ENCODE assay signal across 24 cellular contexts in the genomic region with DNA sequence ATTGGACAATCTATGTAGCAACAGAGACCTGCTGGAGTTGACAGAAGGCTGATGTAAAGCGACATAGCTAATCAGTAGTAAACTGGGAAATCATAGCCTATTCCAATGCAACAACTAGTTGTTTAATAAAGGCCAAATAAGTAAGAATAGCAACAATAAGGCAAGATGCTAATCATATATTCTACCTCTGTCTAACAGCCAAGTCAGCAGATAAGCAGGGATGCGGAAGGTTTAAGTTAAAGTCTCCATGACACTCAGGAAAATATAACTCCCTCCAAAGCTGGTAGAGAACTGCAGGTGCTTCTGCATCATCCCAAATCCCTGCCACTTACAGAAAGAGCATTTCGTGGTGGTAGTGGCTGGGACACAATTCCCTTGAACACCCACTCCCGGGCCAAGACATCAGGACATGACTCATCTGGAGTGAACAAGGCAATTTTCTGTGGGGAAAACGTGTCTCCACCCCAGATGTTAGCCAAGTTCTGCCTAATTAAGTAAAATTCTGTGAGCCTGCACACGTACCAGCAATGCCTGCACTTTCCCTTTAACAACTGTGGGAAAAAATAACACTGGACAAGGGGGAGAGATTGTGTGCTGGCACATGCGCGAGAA.
A peak's percentile ranks its signal among the peaks of the same experiment; 100 is the strongest.
DNase-seq lines count a peak whose midpoint lies in the region; ATAC-seq, FAIRE-seq and TF ChIP-seq lines count a peak whose summit lies in the region.
"Had no signal": no experiment of that assay in that cellular context is flagged by ENCODE, and none has a peak within 500 bp of the region (broad histone marks: within the 10 kb centered on the region; RNA-seq: fewer than 3 reads in every experiment).

No MANE protein-coding gene starts in this region.

- no peak overlapping the region for H4K5ac ChIP-seq in H9 (ENCODE audit: insufficient read length, low read depth, low read length)

- H2BK120ac ChIP-seq in H9 (ENCODE audit: low read depth, low read length, poor library complexity, severe bottlenecking) = no peak overlapping the region

- H4K20me1 ChIP-seq in H9 (ENCODE audit: control insufficient read depth, insufficient read depth, insufficient read length) = no peaks in the 10 kb centered on the region

- H2BK5ac ChIP-seq in H9 (ENCODE audit: insufficient read length, low read length) = no peak overlapping the region

- H3K4me1 ChIP-seq in heart left ventricle (peaks cover 0 to 20% (median 0%) of the 10 kb centered on the region in 12 donors), H9 (ENCODE audit: insufficient read depth, low read length) (0 out of 2 replicates have a peak, but pooled peaks cover 3% of the 10 kb centered on the region)
- H3K4me1 ChIP-seq: SJSA1 had no signal

- no peak overlapping the region for H3K4me2 ChIP-seq in H9 (ENCODE audit: insufficient read depth, insufficient read length, low read length)

- H2BK12ac ChIP-seq in H9 (ENCODE audit: insufficient read length, low read depth, low read length) = no peak overlapping the region

- H3K36me3 ChIP-seq in heart left ventricle = no peaks in the 10 kb centered on the region
- H3K36me3 ChIP-seq: SJSA1, thoracic aorta had no signal

- H3K27me3 ChIP-seq in heart left ventricle (no peaks in the 10 kb centered on the region), H9 (ENCODE audit: insufficient read depth, low read length) (no peaks in the 10 kb centered on the region)

- CTCF ChIA-PET in activated CD8-positive, alpha-beta memory T cell treated with anti-CD3 and anti-CD28 coated beads, Interleukin-2, amount 10 ng/mL, durations not matched to agents 7 days and 5 days (lab: Charles Lee) = no interaction called here

- no peak overlapping the region for H3K14ac ChIP-seq in H9 (ENCODE audit: insufficient read depth, low read length)

- H3K18ac ChIP-seq in H9 (ENCODE audit: insufficient read length, low read depth, low read length) = no peak overlapping the region

- H3K9me3 Mint-ChIP-seq in activated CD8-positive, alpha-beta memory T cell treated with anti-CD3 and anti-CD28 coated beads, Interleukin-2, amount 10 ng/mL, durations not matched to agents 7 days and 5 days (ENCODE audit: low read depth) = peaks cover 9% of the 10 kb centered on the region
- H3K9me3 Mint-ChIP-seq in H9 = no peaks in the 10 kb centered on the region
- H3K9me3 Mint-ChIP-seq: activated naive CD8-positive, alpha-beta T cell treated with anti-CD3 and anti-CD28 coated beads for 36 hours; CD4-positive, alpha-beta memory T cell had no signal

- H2BK15ac ChIP-seq in H9 (ENCODE audit: low read depth, low read length) = no peak overlapping the region

- no peak for ATAC-seq in activated CD8-positive, alpha-beta memory T cell treated with anti-CD3 and anti-CD28 coated beads, Interleukin-2, amount 10 ng/mL, durations not matched to agents 7 days and 5 days
- peak; percentile 44 to 83 (median 72) for ATAC-seq in heart left ventricle
- no peak for ATAC-seq in left lobe of liver
- ATAC-seq: activated T-cell treated with anti-CD3 and anti-CD28 coated beads, Interleukin-2, amount 50 U/mL, for 72 hours had no signal

- H3K56ac ChIP-seq in H9 (ENCODE audit: insufficient read length, low read depth, low read length) = no peak overlapping the region

- no peak overlapping the region for H3K9ac ChIP-seq in H9 (ENCODE audit: extremely low read depth, insufficient read length, low read length)

- no peak overlapping the region for H4K91ac ChIP-seq in H9 (ENCODE audit: insufficient read length, low read depth, low read length)

- H3T11ph ChIP-seq in H9 (ENCODE audit: low read length) = no peak overlapping the region

- peaks cover 11% of the 10 kb centered on the region for H3K36me3 Mint-ChIP-seq in activated CD8-positive, alpha-beta memory T cell treated with anti-CD3 and anti-CD28 coated beads, Interleukin-2, amount 10 ng/mL, durations not matched to agents 7 days and 5 days
- no peaks in the 10 kb centered on the region; a peak in 1 of 7 replicates for H3K36me3 Mint-ChIP-seq in H9 (ENCODE audit: insufficient read depth in 1 of 3, low read depth in 3 of 3)
- H3K36me3 Mint-ChIP-seq: activated naive CD8-positive, alpha-beta T cell treated with anti-CD3 and anti-CD28 coated beads for 36 hours had no signal

- no peak for TF ChIP-seq POLR2A in heart left ventricle (IDR thresholded peaks at IDR 0.05)

- WGBS in heart left ventricle, 4 donors = 58 to 71% (median 65%) methylated on average over 8 of the region's 8 CpGs
- no CpG with 5 or more reads among the region's 8 CpGs for WGBS in H9 (ENCODE audit: extremely low coverage, insufficient read length, low lambda C conversion rate)

- H3K4me1 Mint-ChIP-seq in activated CD8-positive, alpha-beta memory T cell treated with anti-CD3 and anti-CD28 coated beads, Interleukin-2, amount 10 ng/mL, durations not matched to agents 7 days and 5 days = peaks cover 9% of the 10 kb centered on the region
- H3K4me1 Mint-ChIP-seq in H9 = peaks cover 22 to 26% of the 10 kb centered on the region in 2 experiments
- H3K4me1 Mint-ChIP-seq: activated naive CD8-positive, alpha-beta T cell treated with anti-CD3 and anti-CD28 coated beads for 36 hours had no signal

- no peaks in the 10 kb centered on the region for H3K23me2 ChIP-seq in H9 (ENCODE audit: insufficient read length, low read depth, low read length, poor library complexity, severe bottlenecking)

- DNase-seq in activated CD8-positive, alpha-beta memory T cell treated with anti-CD3 and anti-CD28 coated beads for 24 hours = peak; percentile 13
- no peak for DNase-seq in activated CD8-positive, alpha-beta memory T cell treated with anti-CD3 and anti-CD28 coated beads, Interleukin-2, amount 10 ng/mL, durations not matched to agents 7 days and 5 days
- peak; percentile 6 for DNase-seq in SW480 (ENCODE audit: low spot score)
- peak in 2 of 5 donors; percentile 46 to 63 for DNase-seq in heart left ventricle
- no peak for DNase-seq in urothelium cell line (ENCODE audit: low spot score)
- DNase-seq in H9 = no peak
- DNase-seq in NCI-H524 treated with DMSO at 0.1 percent for 48 hours (lab: John Stamatoyannopoulos, UW) = no peak
- no peak for DNase-seq in left lobe of liver (ENCODE audit: low spot score)
- DNase-seq: ACHN; activated CD4-positive, alpha-beta memory T cell treated with anti-CD3 and anti-CD28 coated beads, Interleukin-2, amount 10 ng/mL, durations not matched to agents 7 days and 5 days; activated naive CD8-positive, alpha-beta T cell treated with anti-CD3 and anti-CD28 coated beads for 36 hours; activated T-cell treated with anti-CD3 and anti-CD28 coated beads, Interleukin-2, amount 50 U/mL, for 72 hours; CD4-positive, alpha-beta memory T cell; IMR-90; NCI-H510A treated with DMSO at 0.1 percent for 48 hours; nephron progenitor cell; OCI-M1; stimulated activated CD4-positive, alpha-beta T cell treated with anti-CD3 and anti-CD28 coated beads, Interleukin-12 subunit alpha, Interleukin-12 subunit beta, amount 100 ng/mL, for 4 hours; T-helper 2 cell had no signal

- H3K79me1 ChIP-seq in H9 (ENCODE audit: insufficient read depth, low read depth, low read length, poor library complexity, severe bottlenecking) = no peaks in the 10 kb centered on the region

- H3K9me3 ChIP-seq in heart left ventricle (no peaks in the 10 kb centered on the region), H9 (ENCODE audit: control insufficient read depth, low read depth, low read length) (no peaks in the 10 kb centered on the region)
- H3K9me3 ChIP-seq: SJSA1, thoracic aorta had no signal

- no peak overlapping the region for H3K4ac ChIP-seq in H9 (ENCODE audit: low read depth, low read length)

- H3K27ac ChIP-seq in heart left ventricle (no peak overlapping the region), H9 (ENCODE audit: insufficient read length, low read depth, low read length) (no peak overlapping the region)
- H3K27ac ChIP-seq: SJSA1, thoracic aorta had no signal

- H3K79me2 ChIP-seq in H9 (ENCODE audit: insufficient read depth, low read length) = no peaks in the 10 kb centered on the region

- FAIRE-seq in urothelium cell line (lab: Jason Lieb, UNC) = peak; percentile 42
- FAIRE-seq: bronchial epithelial cell, H1, islet of Langerhans had no signal

- no peaks in the 10 kb centered on the region for H3K27me3 Mint-ChIP-seq in activated CD8-positive, alpha-beta memory T cell treated with anti-CD3 and anti-CD28 coated beads, Interleukin-2, amount 10 ng/mL, durations not matched to agents 7 days and 5 days
- H3K27me3 Mint-ChIP-seq in H9 (ENCODE audit: low read depth) = no peaks in the 10 kb centered on the region; the same call in 1 of the 2 replicates
- H3K27me3 Mint-ChIP-seq: activated naive CD8-positive, alpha-beta T cell treated with anti-CD3 and anti-CD28 coated beads for 36 hours; CD4-positive, alpha-beta memory T cell had no signal

- no peak overlapping the region for H2AK5ac ChIP-seq in H9 (ENCODE audit: insufficient read length, low read length)

- no peak overlapping the region for H3K4me3 ChIP-seq in heart left ventricle
- H3K4me3 ChIP-seq: SJSA1, thoracic aorta had no signal

- TF ChIP-seq CTCF in heart left ventricle (IDR thresholded peaks at IDR 0.05) (no peak), H9 (conservative IDR thresholded peaks at IDR 0.05) (no peak)

- H3K4me3 Mint-ChIP-seq in activated CD8-positive, alpha-beta memory T cell treated with anti-CD3 and anti-CD28 coated beads, Interleukin-2, amount 10 ng/mL, durations not matched to agents 7 days and 5 days = no peak overlapping the region
- H3K4me3 Mint-ChIP-seq in H9 = no peak overlapping the region
- H3K4me3 Mint-ChIP-seq: activated CD4-positive, alpha-beta memory T cell treated with anti-CD3 and anti-CD28 coated beads, Interleukin-2, amount 10 ng/mL, durations not matched to agents 7 days and 5 days; activated naive CD8-positive, alpha-beta T cell treated with anti-CD3 and anti-CD28 coated beads for 36 hours; activated T-cell treated with anti-CD3 and anti-CD28 coated beads, Interleukin-2, amount 50 U/mL, for 72 hours; CD4-positive, alpha-beta memory T cell; nephron progenitor cell had no signal

- no peak overlapping the region for H3K23ac ChIP-seq in H9 (ENCODE audit: insufficient read length, low read depth, low read length)

- no peak overlapping the region for H2AFZ ChIP-seq in H9 (ENCODE audit: low read length)

- no peak overlapping the region for H2BK20ac ChIP-seq in H9 (ENCODE audit: low read depth, low read length, poor library complexity, severe bottlenecking)

- intact Hi-C loops in heart left ventricle (cut with DNase I) = no loop called here

- no peak overlapping the region for H3K27ac Mint-ChIP-seq in activated CD8-positive, alpha-beta memory T cell treated with anti-CD3 and anti-CD28 coated beads, Interleukin-2, amount 10 ng/mL, durations not matched to agents 7 days and 5 days
- no peak overlapping the region for H3K27ac Mint-ChIP-seq in H9
- H3K27ac Mint-ChIP-seq: activated CD4-positive, alpha-beta memory T cell treated with anti-CD3 and anti-CD28 coated beads, Interleukin-2, amount 10 ng/mL, durations not matched to agents 7 days and 5 days; activated naive CD8-positive, alpha-beta T cell treated with anti-CD3 and anti-CD28 coated beads for 36 hours; activated T-cell treated with anti-CD3 and anti-CD28 coated beads, Interleukin-2, amount 50 U/mL, for 72 hours; CD4-positive, alpha-beta memory T cell; nephron progenitor cell had no signal

- no peak overlapping the region for H4K8ac ChIP-seq in H9 (replicated peaks; ENCODE audit: insufficient read length, low read depth, low read length)

Comparison
In these comparisons a context has a peak if more than half of its experiments do, and no peak if none do; other contexts are left out.
1. DNase-seq: peak in activated CD8-positive, alpha-beta memory T cell treated with anti-CD3 and anti-CD28 coated beads for 24 hours (single experiment) and SW480 (single experiment); none in activated CD8-positive, alpha-beta memory T cell treated with anti-CD3 and anti-CD28 coated beads, Interleukin-2, amount 10 ng/mL, durations not matched to agents 7 days and 5 days (single experiment), urothelium cell line (single experiment), H9 (single experiment), NCI-H524 treated with DMSO at 0.1 percent for 48 hours (single experiment) and left lobe of liver (single experiment).
2. ATAC-seq: peak in heart left ventricle (4 of 4); none in activated CD8-positive, alpha-beta memory T cell treated with anti-CD3 and anti-CD28 coated beads, Interleukin-2, amount 10 ng/mL, durations not matched to agents 7 days and 5 days (single experiment) and left lobe of liver (single experiment).